In genomic region chr2:138919336-138919735, GRCh38 we compare ENCODE assay signal across 30 cellular contexts.
DNase-seq lines count a peak whose midpoint lies in the region; ATAC-seq, FAIRE-seq and TF ChIP-seq lines count a peak whose summit lies in the region.
"Had no signal": no experiment of that assay in that cellular context is flagged by ENCODE, and none has a peak within 500 bp of the region (broad histone marks: within the 10 kb centered on the region; RNA-seq: fewer than 3 reads in every experiment).

No MANE protein-coding gene starts in this region.

- no peak overlapping the region for H3K4me3 ChIP-seq in choroid plexus epithelial cell (ENCODE audit: low read depth, low read length)
- H3K4me3 ChIP-seq: breast epithelium, GM23338, psoas muscle, SJCRH30, skin epidermis, upper lobe of left lung had no signal

- no peaks in the 10 kb centered on the region for H3K9me3 Mint-ChIP-seq in nephron
- H3K9me3 Mint-ChIP-seq: activated CD4-positive, alpha-beta T cell treated with anti-CD3 and anti-CD28 coated beads, Interleukin-2, amount 10 ng/mL, durations not matched to agents 7 days and 5 days; activated naive CD8-positive, alpha-beta T cell treated with anti-CD3 and anti-CD28 coated beads for 36 hours; GM23338; stimulated activated naive B cell treated with anti-CD40 and anti-IgM and Interleukin-4, amounts not matched to agents 10 μg/mL and 1 μg/mL and 100 μg/mL, for 72 hours had no signal

- TF ChIP-seq CTCF in choroid plexus epithelial cell (conservative IDR thresholded peaks at IDR 0.05; ENCODE audit: low read depth, low read length) (no peak), nephron (IDR thresholded peaks at IDR 0.05; ENCODE audit: unreplicated experiment in 3 of 3) (no peak)

- H3K27me3 Mint-ChIP-seq in nephron (ENCODE audit: low read depth) = no peaks in the 10 kb centered on the region
- H3K27me3 Mint-ChIP-seq: activated CD4-positive, alpha-beta T cell treated with anti-CD3 and anti-CD28 coated beads, Interleukin-2, amount 10 ng/mL, durations not matched to agents 7 days and 5 days; activated naive CD8-positive, alpha-beta T cell treated with anti-CD3 and anti-CD28 coated beads for 36 hours; stimulated activated naive B cell treated with anti-CD40 and anti-IgM and Interleukin-4, amounts not matched to agents 10 μg/mL and 1 μg/mL and 100 μg/mL, for 72 hours had no signal

- FAIRE-seq in frontal cortex (lab: Jason Lieb, UNC) = no peak
- FAIRE-seq: endothelial cell of umbilical vein had no signal

- ATAC-seq in GM19328 (IDR thresholded peaks at IDR 0.05; ENCODE audit: unreplicated experiment) (no peak), GM21423 (IDR thresholded peaks at IDR 0.05; ENCODE audit: unreplicated experiment) (no peak), GM18520 (IDR thresholded peaks at IDR 0.05; ENCODE audit: unreplicated experiment) (no peak)
- ATAC-seq: GM23338; left ventricle myocardium superior; psoas muscle; stimulated activated naive B cell treated with anti-CD40 and anti-IgM and Interleukin-4, amounts not matched to agents 10 μg/mL and 1 μg/mL and 100 μg/mL, for 72 hours had no signal

- peaks cover 4% of the 10 kb centered on the region for H3K4me1 Mint-ChIP-seq in nephron
- H3K4me1 Mint-ChIP-seq: activated CD4-positive, alpha-beta T cell treated with anti-CD3 and anti-CD28 coated beads, Interleukin-2, amount 10 ng/mL, durations not matched to agents 7 days and 5 days; activated naive CD8-positive, alpha-beta T cell treated with anti-CD3 and anti-CD28 coated beads for 36 hours; CD14-positive monocyte; GM23338; stimulated activated naive B cell treated with anti-CD40 and anti-IgM and Interleukin-4, amounts not matched to agents 10 μg/mL and 1 μg/mL and 100 μg/mL, for 72 hours had no signal

- peak overlapping the region in 2 of 3 experiments; percentile 16 to 41 for H3K27ac Mint-ChIP-seq in nephron
- H3K27ac Mint-ChIP-seq: activated CD4-positive, alpha-beta T cell treated with anti-CD3 and anti-CD28 coated beads, Interleukin-2, amount 10 ng/mL, durations not matched to agents 7 days and 5 days; activated naive CD8-positive, alpha-beta T cell treated with anti-CD3 and anti-CD28 coated beads for 36 hours; CD14-positive monocyte; GM23338; stimulated activated naive B cell treated with anti-CD40 and anti-IgM and Interleukin-4, amounts not matched to agents 10 μg/mL and 1 μg/mL and 100 μg/mL, for 72 hours had no signal

- DNase-seq in NCI-H82 (lab: John Stamatoyannopoulos, UW) (peak; percentile 60), NCI-H82 treated with DMSO at 0.1 percent for 48 hours (lab: John Stamatoyannopoulos, UW; ENCODE audit: unreplicated experiment) (no peak), choroid plexus epithelial cell (ENCODE audit: low read depth) (peak; percentile 2), frontal cortex (ENCODE audit: low spot score in 2 of 2) (no peak)
- DNase-seq: activated CD4-positive, alpha-beta T cell treated with anti-CD3 and anti-CD28 coated beads, Interleukin-2, amount 10 ng/mL, durations not matched to agents 7 days and 5 days; activated gamma-delta T cell; activated naive CD8-positive, alpha-beta T cell treated with anti-CD3 and anti-CD28 coated beads for 36 hours; activated T-cell treated with anti-CD3 and anti-CD28 coated beads, Interleukin-2, amount 50 U/mL, for 1 hour; anterior cingulate cortex; Calu3; IMR-90; left ventricle myocardium superior; NCI-H1436 treated with DMSO at 0.1 percent for 48 hours; NCI-H526 treated with DMSO at 0.1 percent for 48 hours; occipital lobe; psoas muscle; SJCRH30; stimulated activated naive B cell treated with anti-CD40 and anti-IgM and Interleukin-4, amounts not matched to agents 10 μg/mL and 1 μg/mL and 100 μg/mL, for 72 hours; T-helper 9 cell; upper lobe of left lung; WERI-Rb-1 had no signal

- H3K36me3 Mint-ChIP-seq in nephron (ENCODE audit: low read depth) = no peaks in the 10 kb centered on the region
- H3K36me3 Mint-ChIP-seq: activated naive CD8-positive, alpha-beta T cell treated with anti-CD3 and anti-CD28 coated beads for 36 hours; CD14-positive monocyte; stimulated activated naive B cell treated with anti-CD40 and anti-IgM and Interleukin-4, amounts not matched to agents 10 μg/mL and 1 μg/mL and 100 μg/mL, for 72 hours had no signal

- no peak overlapping the region for H3K4me3 Mint-ChIP-seq in nephron
- H3K4me3 Mint-ChIP-seq: activated CD4-positive, alpha-beta T cell treated with anti-CD3 and anti-CD28 coated beads, Interleukin-2, amount 10 ng/mL, durations not matched to agents 7 days and 5 days; activated naive CD8-positive, alpha-beta T cell treated with anti-CD3 and anti-CD28 coated beads for 36 hours; CD14-positive monocyte; GM23338; stimulated activated naive B cell treated with anti-CD40 and anti-IgM and Interleukin-4, amounts not matched to agents 10 μg/mL and 1 μg/mL and 100 μg/mL, for 72 hours had no signal

Comparison
In these comparisons a context has a peak if more than half of its experiments do, and no peak if none do; other contexts are left out.
1. DNase-seq: peak in NCI-H82 (single experiment) and choroid plexus epithelial cell (single experiment); none in NCI-H82 treated with DMSO at 0.1 percent for 48 hours (single experiment) and frontal cortex (0 of 2).